31 cellular contexts compared by ENCODE assay signal in genomic region chr11:31535479-31535878, GRCh38. TPM values are rescaled to one million over a fixed set of nuclear protein-coding genes. Genes with fewer than 3 reads are reported as not detected.
DNase-seq lines count a peak whose midpoint lies in the region; ATAC-seq and TF ChIP-seq lines count a peak whose summit lies in the region.
"Had no signal": no experiment of that assay in that cellular context is flagged by ENCODE, and none has a peak within 500 bp of the region (broad histone marks: within the 10 kb centered on the region; RNA-seq: fewer than 3 reads in every experiment).

No MANE protein-coding gene starts in this region.

- ATAC-seq in left colon = peak; percentile 91
- peak; percentile 58 for ATAC-seq in mucosa of descending colon
- ATAC-seq in foreskin keratinocyte = no peak
- ATAC-seq in HG03521 (IDR thresholded peaks at IDR 0.05; ENCODE audit: unreplicated experiment) = no peak
- ATAC-seq: A549; CD8-positive, alpha-beta T cell had no signal

- no peak overlapping the region for H3K27ac ChIP-seq in foreskin keratinocyte
- H3K27ac ChIP-seq: 22Rv1; A549; BLaER1; BLaER1 treated with 17β-estradiol and CSF1 and Interleukin-3, amounts not matched to agents 10 nM and 100 nM; C4-2B had no signal

- H4K20me1 ChIP-seq in Loucy (ENCODE audit: insufficient read depth, low read length, poor library complexity, severe bottlenecking) = no peaks in the 10 kb centered on the region
- H4K20me1 ChIP-seq: BLaER1; BLaER1 treated with 17β-estradiol and CSF1 and Interleukin-3, amounts not matched to agents 10 nM and 100 nM had no signal

- no peaks in the 10 kb centered on the region for H3K36me3 ChIP-seq in Loucy (ENCODE audit: insufficient read depth, low read length)
- no peaks in the 10 kb centered on the region for H3K36me3 ChIP-seq in mucosa of descending colon (ENCODE audit: low read depth)
- H3K36me3 ChIP-seq: BE2C had no signal

- no peak overlapping the region for H3K4me3 ChIP-seq in Loucy (ENCODE audit: low read length, poor library complexity, severe bottlenecking)
- no peak overlapping the region for H3K4me3 ChIP-seq in mucosa of descending colon
- H3K4me3 ChIP-seq: A549; BLaER1; BLaER1 treated with 17β-estradiol and CSF1 and Interleukin-3, amounts not matched to agents 10 nM and 100 nM had no signal

- H3K9me3 ChIP-seq in Loucy (ENCODE audit: insufficient read depth, low read depth, low read length) (no peaks in the 10 kb centered on the region), mucosa of descending colon (no peaks in the 10 kb centered on the region)
- H3K9me3 ChIP-seq: A549, BE2C, BLaER1, Caco-2 had no signal

- H3K27me3 ChIP-seq in Loucy (ENCODE audit: insufficient read depth, low read length, poor library complexity, severe bottlenecking) = no peaks in the 10 kb centered on the region
- H3K27me3 ChIP-seq in foreskin keratinocyte = no peaks in the 10 kb centered on the region
- H3K27me3 ChIP-seq: BE2C; BLaER1; BLaER1 treated with 17β-estradiol and CSF1 and Interleukin-3, amounts not matched to agents 10 nM and 100 nM had no signal

- H3F3A ChIP-seq in Loucy (ENCODE audit: low read depth) = 0 out of 2 replicates have a peak, but pooled peaks cover 4% of the 10 kb centered on the region

- H3K4me1 ChIP-seq in Loucy (ENCODE audit: insufficient read depth, low read length, poor library complexity, severe bottlenecking) (peaks cover 13% of the 10 kb centered on the region), mucosa of descending colon (ENCODE audit: low read depth) (no peaks in the 10 kb centered on the region), foreskin keratinocyte (no peaks in the 10 kb centered on the region)
- H3K4me1 ChIP-seq: A549; BE2C; BLaER1; BLaER1 treated with 17β-estradiol and CSF1 and Interleukin-3, amounts not matched to agents 10 nM and 100 nM had no signal

- no peak overlapping the region for H2AFZ ChIP-seq in Loucy (ENCODE audit: low read length)

- no peak overlapping the region for H3K9ac ChIP-seq in Loucy (ENCODE audit: low read depth, low read length, poor library complexity, severe bottlenecking)
- H3K9ac ChIP-seq: BLaER1; BLaER1 treated with 17β-estradiol and CSF1 and Interleukin-3, amounts not matched to agents 10 nM and 100 nM had no signal

- intact Hi-C loops in left colon (cut with DNase I, micrococcal nuclease) (no loop called here), mucosa of descending colon (cut with DNase I, micrococcal nuclease) (no loop called here), head of caudate nucleus (cut with DNase I) (no loop called here)

- peak overlapping the region; percentile 31 for H3K4me2 ChIP-seq in Loucy (ENCODE audit: low read depth, low read length, poor library complexity, severe bottlenecking)
- H3K4me2 ChIP-seq: A549; BLaER1; BLaER1 treated with 17β-estradiol and CSF1 and Interleukin-3, amounts not matched to agents 10 nM and 100 nM had no signal

- TF ChIP-seq CTCF in Loucy (conservative IDR thresholded peaks at IDR 0.05; ENCODE audit: low read length) (no peak), mucosa of descending colon (IDR thresholded peaks at IDR 0.05) (no peak), foreskin keratinocyte (conservative IDR thresholded peaks at IDR 0.05) (no peak)

- no peaks in the 10 kb centered on the region for H3K9me2 ChIP-seq in Loucy (replicated peaks; ENCODE audit: low read depth, low read length)

- no peaks in the 10 kb centered on the region for H3K79me2 ChIP-seq in Loucy (ENCODE audit: insufficient read depth, low read length)

- DNase-seq in left colon = no peak
- peak in 1 of 3 donors; percentile 7 for DNase-seq in mucosa of descending colon
- DNase-seq in foreskin keratinocyte = no peak
- DNase-seq in head of caudate nucleus = no peak
- DNase-seq: 8988T; ACHN; AML-193; BE2C; C1 segment of cervical spinal cord; Caco-2; Calu3; CD4-positive, alpha-beta memory T cell; CD4-positive, alpha-beta T cell; CD4-positive, CD25-positive, alpha-beta regulatory T cell; CD8-positive, alpha-beta memory T cell; CD8-positive, alpha-beta T cell; COR-L47; DMS 273 treated with DMSO at 0.1 percent for 48 hours; DMS153; DMS53; DMS79; DMS79 treated with DMSO at 0.1 percent for 48 hours; DND-41; EL had no signal

RNA-seq across cellular contexts. Expression of gene ELP4, which starts 25.9 kb away (rescaled TPM):
- 10 to 100 TPM; 15.1 to 15.2 TPM for total RNA-seq in left colon
- total RNA-seq in mucosa of descending colon = 10 to 100 TPM; 13.2 to 21.4 (median 18.7) TPM
- total RNA-seq in foreskin keratinocyte = 16.6 and 17.4 TPM in 2 replicates
- polyA plus RNA-seq in foreskin keratinocyte = 14.7 and 15.9 TPM in 2 replicates

RNA-seq across cellular contexts. Expression of gene IMMP1L, which starts 26.1 kb away (rescaled TPM):
- 10 to 100 TPM; 16.9 to 17.1 TPM for total RNA-seq in left colon
- total RNA-seq in mucosa of descending colon = 10 to 100 TPM; 15.0 to 18.9 (median 18.2) TPM
- 18.8 and 20.9 TPM in 2 replicates for total RNA-seq in foreskin keratinocyte
- 25.1 and 45.7 TPM in 2 replicates for polyA plus RNA-seq in foreskin keratinocyte

Comparison
In these comparisons a context has a peak if more than half of its experiments do, and no peak if none do; other contexts are left out.
1. ATAC-seq: peak in left colon (single experiment) and mucosa of descending colon (single experiment); none in foreskin keratinocyte (single experiment) and HG03521 (single experiment).